18 cellular contexts compared by ENCODE assay signal in the genomic region with DNA sequence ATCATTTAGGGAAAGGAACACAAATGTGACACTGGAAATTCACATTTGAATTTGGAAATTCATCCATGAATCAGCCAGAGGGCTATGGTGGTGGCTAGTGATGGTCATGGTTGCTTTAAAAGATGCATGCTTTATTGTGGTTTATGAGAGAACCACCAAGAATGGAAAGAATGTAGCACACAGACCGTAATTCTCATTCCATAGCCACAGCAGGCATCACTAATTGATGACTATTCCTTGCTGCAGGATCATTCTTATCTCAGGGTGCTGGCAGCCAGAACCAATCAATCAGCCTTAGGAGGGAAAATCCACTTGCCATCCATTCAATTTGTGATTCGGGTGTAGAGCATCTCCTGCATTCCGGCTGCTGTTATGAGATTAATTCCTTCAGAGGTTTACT.
DNase-seq lines count a peak whose midpoint lies in the region; ATAC-seq, FAIRE-seq and TF ChIP-seq lines count a peak whose summit lies in the region.
"Had no signal": no experiment of that assay in that cellular context is flagged by ENCODE, and none has a peak within 500 bp of the region (broad histone marks: within the 10 kb centered on the region; RNA-seq: fewer than 3 reads in every experiment).

No MANE protein-coding gene starts in this region.

- POLR2A ChIA-PET in AG04450 (lab: Yijun Ruan, JAX), result no interaction called here

- no peak for FAIRE-seq in HTR-8/SVneo (lab: Jason Lieb, UNC)
- FAIRE-seq: GM12892, H1, pancreas had no signal

- CTCF ChIA-PET in AG04450 (lab: Charles Lee), result no interaction called here

- no peaks in the 10 kb centered on the region for H3K27me3 ChIP-seq in AG04450 (ENCODE audit: control insufficient read depth, insufficient read depth, low read length)
- H3K27me3 ChIP-seq: body of pancreas, pancreas, tibial artery had no signal

- no peak overlapping the region for H3K27ac ChIP-seq in AG04450 (ENCODE audit: low read depth, low read length)
- H3K27ac ChIP-seq: body of pancreas, pancreas, tibial artery had no signal

- H3K4me3 ChIP-seq in AG04450 (ENCODE audit: low read depth, low read length) (no peak overlapping the region), astrocyte of the cerebellum (ENCODE audit: low read depth, low read length) (no peak overlapping the region)
- H3K4me3 ChIP-seq: body of pancreas, pancreas, tibial artery had no signal

- no peak for ATAC-seq in GM18502 (IDR thresholded peaks at IDR 0.05; ENCODE audit: poor library complexity, unreplicated experiment)
- ATAC-seq: body of pancreas, pancreas had no signal

- in situ Hi-C loops in astrocyte of the cerebellum (cut with HindIII; ENCODE audit: low sequenced_read_pairs), result no loop called here

- peak; percentile 37 for DNase-seq in AG04450 (ENCODE audit: low read depth, low spot score)
- DNase-seq in HTR-8/SVneo (ENCODE audit: insufficient read length, low spot score), result peak; percentile 22
- peak; percentile 89 for DNase-seq in astrocyte of the cerebellum (ENCODE audit: low read depth)
- DNase-seq in iris pigment epithelial cell (ENCODE audit: low read depth), result peak; percentile 93
- no peak for DNase-seq in activated naive CD4-positive, alpha-beta T cell treated with anti-CD3 and anti-CD28 coated beads, Interleukin-2, amount 50 U/mL, for 16 hours
- no peak for DNase-seq in ureter (ENCODE audit: low spot score)
- DNase-seq in NCI-H82 (lab: John Stamatoyannopoulos, UW), result no peak
- DNase-seq: activated CD4-positive, alpha-beta T cell treated with anti-CD3 and anti-CD28 coated beads, Interleukin-2, amount 50 U/mL, for 4 hours; body of pancreas; DMS79; endodermal cell; NCI-H1092 treated with DMSO at 0.1 percent for 48 hours; NCI-H345; pancreas; tibial artery had no signal

- TF ChIP-seq CTCF in AG04450 (IDR thresholded peaks at IDR 0.05; ENCODE audit: low read depth, low read length) (no peak), astrocyte of the cerebellum (IDR thresholded peaks at IDR 0.05; ENCODE audit: low read depth, low read length, missing control alignments) (no peak)

- H3K9me3 ChIP-seq in AG04450 (ENCODE audit: control insufficient read depth, insufficient read depth, low read length), result no peaks in the 10 kb centered on the region
- H3K9me3 ChIP-seq: body of pancreas, pancreas, tibial artery had no signal

Comparison
In these comparisons a context has a peak if more than half of its experiments do, and no peak if none do; other contexts are left out.
1. DNase-seq: peak in AG04450 (single experiment), HTR-8/SVneo (single experiment), astrocyte of the cerebellum (single experiment) and iris pigment epithelial cell (single experiment); none in activated naive CD4-positive, alpha-beta T cell treated with anti-CD3 and anti-CD28 coated beads, Interleukin-2, amount 50 U/mL, for 16 hours (single experiment), ureter (single experiment) and NCI-H82 (single experiment).